ENCODE assay signal across 15 cellular contexts in the genomic region with DNA sequence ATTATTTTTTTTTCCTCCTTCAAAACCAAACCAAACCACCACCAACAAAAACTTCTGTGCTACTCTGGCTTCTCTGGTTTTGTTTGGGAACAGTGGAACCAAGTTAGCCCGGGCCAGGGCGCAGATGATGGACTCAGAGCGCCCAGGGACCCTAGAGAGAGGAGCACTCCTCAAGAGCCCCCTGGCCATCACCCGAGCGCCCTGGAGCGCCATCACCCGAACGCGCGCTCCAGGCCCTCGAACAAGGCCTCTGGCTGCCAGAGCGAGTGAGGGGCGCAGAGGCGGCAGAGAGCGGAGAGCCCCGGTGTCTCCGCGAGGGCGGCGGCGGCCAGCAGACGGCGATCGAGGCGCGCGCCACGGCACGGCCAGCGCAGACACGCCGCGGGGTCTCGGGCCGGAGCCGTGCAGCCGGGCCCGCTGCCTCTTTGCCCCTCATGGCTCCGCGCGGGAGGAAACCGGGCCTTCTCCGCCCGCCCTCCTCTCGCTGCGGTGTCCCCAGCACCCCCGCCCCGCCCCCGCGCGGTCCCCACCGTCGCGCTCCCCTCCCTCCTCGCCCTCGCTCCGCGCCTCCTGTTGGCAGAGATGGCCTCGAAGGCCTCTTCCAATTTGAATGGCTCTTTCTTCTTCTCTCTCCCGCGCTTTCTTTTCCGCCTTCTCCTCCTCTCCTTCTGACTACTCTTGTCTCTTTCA. TPM values are rescaled to one million over a fixed set of nuclear protein-coding genes. Genes with fewer than 3 reads are reported as not detected.
DNase-seq lines count a peak whose midpoint lies in the region; TF ChIP-seq lines count a peak whose summit lies in the region.
"Had no signal": no experiment of that assay in that cellular context is flagged by ENCODE, and none has a peak within 500 bp of the region (broad histone marks: within the 10 kb centered on the region; RNA-seq: fewer than 3 reads in every experiment).

No MANE protein-coding gene starts in this region.

- intact Hi-C loops in posterior vena cava (cut with DNase I) (no loop called here), A673 (cut with micrococcal nuclease; ENCODE audit: unreplicated experiment) (no loop called here)

- peak; percentile 19 for DNase-seq in DMS153 (lab: John Stamatoyannopoulos, UW)
- DNase-seq in mesothelial cell of epicardium (ENCODE audit: low spot score in 2 of 2, unreplicated experiment in 2 of 2) = peak in 1 of 2 experiments; percentile 68
- no peak for DNase-seq in posterior vena cava (ENCODE audit: low spot score)
- no peak for DNase-seq in hippocampal formation (lab: John Stamatoyannopoulos, UW)
- no peak for DNase-seq in A673 (ENCODE audit: low spot score)
- DNase-seq in NK-92 (lab: John Stamatoyannopoulos, UW; ENCODE audit: unreplicated experiment) = no peak
- DNase-seq: activated CD4-positive, alpha-beta T cell treated with anti-CD3 and anti-CD28 coated beads, Interleukin-2, amount 50 U/mL, for 4 hours; CD4-positive, alpha-beta memory T cell; lower lobe of right lung; NCI-H1105 treated with DMSO at 0.1 percent for 48 hours; NCI-H82 had no signal

- CTCF ChIA-PET in A673 (lab: Charles Lee) = no interaction called here

- H3K4me1 ChIP-seq in HUES6 (ENCODE audit: control insufficient read depth, insufficient read depth, low read length) (peaks cover 21% of the 10 kb centered on the region), A673 (ENCODE audit: insufficient read depth, low read length, poor library complexity, severe bottlenecking) (peaks cover 4% of the 10 kb centered on the region)
- H3K4me1 ChIP-seq: prostate gland, SJSA1 had no signal

- peak overlapping the region; percentile 38 for H3K4me3 Mint-ChIP-seq in mesothelial cell of epicardium

- peaks cover 6% of the 10 kb centered on the region for H3K4me1 Mint-ChIP-seq in mesothelial cell of epicardium

- POLR2A ChIA-PET in A673 (lab: Charles Lee; ENCODE audit: low non-redundant PET) = no interaction called here

- H3K36me3 ChIP-seq in HUES6 (ENCODE audit: control insufficient read depth, insufficient read depth, low read length) = no peaks in the 10 kb centered on the region
- no peaks in the 10 kb centered on the region for H3K36me3 ChIP-seq in A673 (ENCODE audit: insufficient read depth, low read length, poor library complexity, severe bottlenecking)
- H3K36me3 ChIP-seq: lower lobe of right lung, prostate gland, SJSA1 had no signal

- no peak overlapping the region for H3K9ac ChIP-seq in HUES6 (ENCODE audit: low read length)

- peaks cover 93% of the 10 kb centered on the region for H3K27me3 Mint-ChIP-seq in mesothelial cell of epicardium (ENCODE audit: low read depth)

- H3K27ac Mint-ChIP-seq in mesothelial cell of epicardium = no peak overlapping the region

- H3K27ac ChIP-seq in HUES6 (ENCODE audit: low read depth, low read length) (no peak overlapping the region), cingulate gyrus (ENCODE audit: low read depth, low read length) (peak overlapping the region; percentile 29), A673 (ENCODE audit: low read depth, low read length, poor library complexity, severe bottlenecking) (no peak overlapping the region)
- H3K27ac ChIP-seq: lower lobe of right lung, prostate gland, SJSA1 had no signal

- H3K4me3 ChIP-seq in HUES6 (ENCODE audit: low read depth, low read length) = peak overlapping the region; percentile 14
- H3K4me3 ChIP-seq in A673 (ENCODE audit: low read depth, low read length, poor library complexity, severe bottlenecking) = no peak overlapping the region
- H3K4me3 ChIP-seq: lower lobe of right lung, prostate gland, SJSA1 had no signal

- no peaks in the 10 kb centered on the region for H3K9me3 Mint-ChIP-seq in mesothelial cell of epicardium

- no TSS peak for BruUV-seq in A673 (replicated peaks; lab: Mats Ljungman, UMichigan)

- H3K36me3 Mint-ChIP-seq in mesothelial cell of epicardium = peaks cover 2% of the 10 kb centered on the region

- no peaks in the 10 kb centered on the region for H3K9me3 ChIP-seq in HUES6 (ENCODE audit: control insufficient read depth, insufficient read depth, low read depth, low read length)
- H3K9me3 ChIP-seq in A673 (ENCODE audit: low read depth, low read length, poor library complexity, severe bottlenecking) = no peaks in the 10 kb centered on the region
- H3K9me3 ChIP-seq: lower lobe of right lung, prostate gland had no signal

- TF ChIP-seq CTCF in mesothelial cell of epicardium (IDR thresholded peaks at IDR 0.05; ENCODE audit: unreplicated experiment) (peak; percentile 55), A673 (conservative IDR thresholded peaks at IDR 0.05; ENCODE audit: low read depth, low read length) (no peak)

- H3K27me3 ChIP-seq in HUES6 (ENCODE audit: control insufficient read depth, insufficient read depth, low read length) (peaks cover 98% of the 10 kb centered on the region), A673 (replicated peaks; ENCODE audit: insufficient read depth, low read depth, low read length, poor library complexity) (peaks cover 76% of the 10 kb centered on the region)

RNA-seq across cellular contexts. Expression of a gene that starts 4.2 kb away (rescaled TPM):
- not detected in 3 replicates for total RNA-seq in mesothelial cell of epicardium
- not detected for total RNA-seq in posterior vena cava
- total RNA-seq in A673 (2021) = 47.7 and 56.6 TPM in 2 replicates
- total RNA-seq: CD4-positive, alpha-beta memory T cell; lower lobe of right lung; SJSA1 had no signal

Comparison
In these comparisons a context has a peak if more than half of its experiments do, and no peak if none do; other contexts are left out.
1. RNA of a gene that starts 4.2 kb away (total RNA-seq): 47.7 to 56.6 TPM in A673; not detected in mesothelial cell of epicardium and not detected in posterior vena cava; every median in the first group is over 10 times any median in the second.